Comparison of ENCODE assay signal across 25 cellular contexts in genomic region chr7:158590181-158590530, GRCh38. TPM values are rescaled to one million over a fixed set of nuclear protein-coding genes. Genes with fewer than 3 reads are reported as not detected.
"Had no signal": no experiment of that assay in that cellular context is flagged by ENCODE, and none has a peak within 500 bp of the region (broad histone marks: within the 10 kb centered on the region; RNA-seq: fewer than 3 reads in every experiment).

No MANE protein-coding gene starts in this region.

- H3K4me3 Mint-ChIP-seq: activated CD8-positive, alpha-beta T cell treated with anti-CD3 and anti-CD28 coated beads for 36 hours; activated naive CD8-positive, alpha-beta T cell; activated T-cell treated with anti-CD3 and anti-CD28 coated beads, Interleukin-2, amount 50 U/mL, for 4 hours; activated T-helper 17 cell treated with anti-CD3 and anti-CD28 coated beads, Interleukin-2, amount 50 U/mL, for 72 hours; central memory CD8-positive, alpha-beta T cell; WTC11 had no signal

- H3K36me3 Mint-ChIP-seq: activated naive CD8-positive, alpha-beta T cell had no signal

- H3K9me3 Mint-ChIP-seq: activated T-cell treated with anti-CD3 and anti-CD28 coated beads, Interleukin-2, amount 50 U/mL, for 4 hours; activated T-helper 17 cell treated with anti-CD3 and anti-CD28 coated beads, Interleukin-2, amount 50 U/mL, for 72 hours; central memory CD8-positive, alpha-beta T cell; WTC11 had no signal

- ATAC-seq: activated CD8-positive, alpha-beta T cell treated with anti-CD3 and anti-CD28 coated beads for 36 hours; activated T-cell treated with anti-CD3 and anti-CD28 coated beads, Interleukin-2, amount 50 U/mL, for 4 hours; activated T-helper 17 cell treated with anti-CD3 and anti-CD28 coated beads, Interleukin-2, amount 50 U/mL, for 72 hours; gastroesophageal sphincter; WTC11 had no signal

- H3K4me1 Mint-ChIP-seq: activated T-helper 17 cell treated with anti-CD3 and anti-CD28 coated beads, Interleukin-2, amount 50 U/mL, for 72 hours had no signal

- DNase-seq: activated CD4-positive, alpha-beta T cell treated with anti-CD3 and anti-CD28 coated beads for 48 hours; activated CD4-positive, alpha-beta T cell treated with anti-CD3 and anti-CD28 coated beads, Interleukin-2, amount 50 U/mL, for 1 hour; activated CD4-positive, alpha-beta T cell treated with anti-CD3 and anti-CD28 coated beads, Interleukin-2, amount 50 U/mL, for 48 hours; activated CD8-positive, alpha-beta memory T cell treated with anti-CD3 and anti-CD28 coated beads for 24 hours; activated CD8-positive, alpha-beta T cell treated with anti-CD3 and anti-CD28 coated beads for 36 hours; activated effector memory CD4-positive, alpha-beta T cell treated with Interleukin-2 at 50 U/mL for 16 hours; activated gamma-delta T cell treated with Interleukin-2 at 50 U/mL for 16 hours; activated naive CD4-positive, alpha-beta T cell treated with anti-CD3 and anti-CD28 coated beads, Interleukin-2, amount 50 U/mL, for 16 hours; activated naive CD4-positive, alpha-beta T cell treated with Interleukin-2 at 50 U/mL for 16 hours; activated T-cell treated with anti-CD3 and anti-CD28 coated beads, Interleukin-2, amount 50 U/mL, for 4 hours; amniotic stem cell; anterior cingulate cortex; brain microvascular endothelial cell; cortex of kidney; effector CD8-positive, alpha-beta T cell; esophagus squamous epithelium; foreskin melanocyte; T-helper 2 cell had no signal

- H3K27ac ChIP-seq: brain microvascular endothelial cell, epithelial cell of prostate, esophagus squamous epithelium, gastroesophageal sphincter had no signal

- H3K36me3 ChIP-seq: brain microvascular endothelial cell, esophagus squamous epithelium, gastroesophageal sphincter had no signal

- H3K27ac Mint-ChIP-seq: activated CD8-positive, alpha-beta T cell treated with anti-CD3 and anti-CD28 coated beads for 36 hours; activated naive CD8-positive, alpha-beta T cell; activated T-helper 17 cell treated with anti-CD3 and anti-CD28 coated beads, Interleukin-2, amount 50 U/mL, for 72 hours; WTC11 had no signal

- H3K4me3 ChIP-seq: esophagus squamous epithelium, gastroesophageal sphincter had no signal

RNA-seq across cellular contexts. Expression of gene PTPRN2, which starts 2.5 kb away (rescaled TPM):
- total RNA-seq: fibroblast of villous mesenchyme had no signal
